ENCODE assay signal across 22 cellular contexts in genomic region chr1:34847094-34847493, GRCh38. TPM values are rescaled to one million over a fixed set of nuclear protein-coding genes. Genes with fewer than 3 reads are reported as not detected.
"Had no signal": no experiment of that assay in that cellular context is flagged by ENCODE, and none has a peak within 500 bp of the region (broad histone marks: within the 10 kb centered on the region; RNA-seq: fewer than 3 reads in every experiment).

No MANE protein-coding gene starts in this region.

- DNase-seq: activated B cell treated with CpG ODN at 0.5 μM for 24 hours; activated CD4-positive, alpha-beta memory T cell treated with anti-CD3 and anti-CD28 coated beads for 36 hours; activated CD4-positive, alpha-beta T cell treated with anti-CD3 and anti-CD28 coated beads for 4 hours; activated naive CD4-positive, alpha-beta T cell; activated naive CD8-positive, alpha-beta T cell treated with anti-CD3 and anti-CD28 coated beads for 36 hours; activated T-cell treated with anti-CD3 and anti-CD28 coated beads for 4 hours; amygdala; effector memory CD8-positive, alpha-beta T cell; foreskin fibroblast; hypothalamus; islet precursor cell; left ventricle myocardium superior; spleen; stimulated activated naive CD4-positive, alpha-beta T cell treated with Interleukin-2 at 50 U/mL for 16 hours; substantia nigra; SW 1271; T-helper 2 cell; transverse colon had no signal

- H3K4me3 ChIP-seq: body of pancreas, spleen, transverse colon, vagina had no signal

- H3K9me3 ChIP-seq: body of pancreas, spleen, transverse colon, vagina had no signal

- ATAC-seq: body of pancreas; effector memory CD8-positive, alpha-beta T cell; left ventricle myocardium superior had no signal

- H3K27ac ChIP-seq: epithelial cell of prostate, spleen, transverse colon, vagina had no signal

- H3K27me3 ChIP-seq: body of pancreas, spleen, transverse colon, vagina had no signal

- H3K36me3 ChIP-seq: transverse colon, vagina had no signal

RNA-seq across cellular contexts. Expression of gene GJA4, which starts 54.3 kb away (rescaled TPM):
- total RNA-seq: activated B cell treated with CpG ODN at 0.5 μM for 24 hours; activated CD4-positive, alpha-beta memory T cell treated with anti-CD3 and anti-CD28 coated beads for 36 hours; activated naive CD8-positive, alpha-beta T cell treated with anti-CD3 and anti-CD28 coated beads for 36 hours; osteocyte had no signal
